8 cellular contexts compared by ENCODE assay signal in genomic region chr2:78979380-78980238, GRCh38. TPM values are rescaled to one million over a fixed set of nuclear protein-coding genes. Genes with fewer than 3 reads are reported as not detected.
DNase-seq lines count a peak whose midpoint lies in the region; ATAC-seq and TF ChIP-seq lines count a peak whose summit lies in the region.

No MANE protein-coding gene starts in this region.

- no peak overlapping the region for H2AFZ ChIP-seq in KMS-11 (ENCODE audit: low read depth)

- H3K4me3 Mint-ChIP-seq in natural killer cell treated with Interleukin-12 subunit alpha and Interleukin-12 subunit beta and Interleukin-15 and Interleukin-18, amount 100 ng/mL, for 72 hours = no peak overlapping the region

- in situ Hi-C loops in Caki2 (cut with HindIII; ENCODE audit: low pct_unique_long_range_greater_than_20kb, low sequenced_read_pairs) = no loop called here

- H3K4me1 Mint-ChIP-seq in natural killer cell treated with Interleukin-12 subunit alpha and Interleukin-12 subunit beta and Interleukin-15 and Interleukin-18, amount 100 ng/mL, for 72 hours (ENCODE audit: low read depth in 2 of 2) = no peaks in the 10 kb centered on the region

- H3K27me3 ChIP-seq in KMS-11 (ENCODE audit: insufficient read depth, low read depth) = no peaks in the 10 kb centered on the region

- no peak overlapping the region for H3K27ac Mint-ChIP-seq in natural killer cell treated with Interleukin-12 subunit alpha and Interleukin-12 subunit beta and Interleukin-15 and Interleukin-18, amount 100 ng/mL, for 72 hours

- H3K27me3 Mint-ChIP-seq in natural killer cell treated with Interleukin-12 subunit alpha and Interleukin-12 subunit beta and Interleukin-15 and Interleukin-18, amount 100 ng/mL, for 72 hours = no peaks in the 10 kb centered on the region

- no peaks in the 10 kb centered on the region for H3K4me1 ChIP-seq in KMS-11 (ENCODE audit: low read depth, poor library complexity, severe bottlenecking)

- H3K79me2 ChIP-seq in KMS-11 (ENCODE audit: insufficient read depth, low read depth) = no peaks in the 10 kb centered on the region

- peak; percentile 95 for TF ChIP-seq CTCF in KMS-11 (conservative IDR thresholded peaks at IDR 0.05; ENCODE audit: low read depth, low read length)

- no peaks in the 10 kb centered on the region for H4K20me1 ChIP-seq in KMS-11 (ENCODE audit: insufficient read depth)

- ATAC-seq in GM18867 (IDR thresholded peaks at IDR 0.05; ENCODE audit: unreplicated experiment) = peak; percentile 44
- no peak for ATAC-seq in natural killer cell treated with Interleukin-12 subunit alpha and Interleukin-12 subunit beta and Interleukin-15 and Interleukin-18, amount 100 ng/mL, for 72 hours

- H3K9me3 ChIP-seq in SK-N-MC (ENCODE audit: low read depth, low read length) = no peaks in the 10 kb centered on the region

- H3K4me2 ChIP-seq in KMS-11 = no peak overlapping the region

- H3K27ac ChIP-seq in KMS-11 = no peak overlapping the region
- peak overlapping the region; percentile 96 for H3K27ac ChIP-seq in SK-N-MC

- H3K4me3 ChIP-seq in KMS-11 (IDR thresholded peaks at IDR 0.05; ENCODE audit: insufficient read depth, low read depth, low read length) = no peak overlapping the region
- H3K4me3 ChIP-seq in SK-N-MC = peak overlapping the region; percentile 69

- DNase-seq in Caki2 (ENCODE audit: low read depth) (peak; percentile 21), SK-N-MC (ENCODE audit: low read depth, low spot score) (peak; percentile 76), glomerular visceral epithelial cell (ENCODE audit: extremely low spot score) (peak; percentile 50), OCI-M2 (lab: John Stamatoyannopoulos, UW; ENCODE audit: unreplicated experiment) (no peak)
- peak; percentile 5 to 7 for DNase-seq in stimulated activated CD8-positive, alpha-beta memory T cell treated with anti-CD3 and anti-CD28 coated beads, Interleukin-2, amount 100 ng/mL, for 48 hours (ENCODE audit: low read depth in 2 of 2)
- DNase-seq in natural killer cell treated with Interleukin-12 subunit alpha and Interleukin-12 subunit beta and Interleukin-15 and Interleukin-18, amount 100 ng/mL, for 72 hours (ENCODE audit: low spot score) = no peak

- H3K9ac ChIP-seq in KMS-11 (no peak overlapping the region), SK-N-MC (ENCODE audit: insufficient read length) (peak overlapping the region; percentile 68)

- H3K9me3 Mint-ChIP-seq in natural killer cell treated with Interleukin-12 subunit alpha and Interleukin-12 subunit beta and Interleukin-15 and Interleukin-18, amount 100 ng/mL, for 72 hours = peaks cover 6% of the 10 kb centered on the region

- no peaks in the 10 kb centered on the region for H3K36me3 ChIP-seq in KMS-11 (ENCODE audit: insufficient read depth)
- no peaks in the 10 kb centered on the region for H3K36me3 ChIP-seq in SK-N-MC (ENCODE audit: insufficient read depth, low read length)

- H3K36me3 Mint-ChIP-seq in natural killer cell treated with Interleukin-12 subunit alpha and Interleukin-12 subunit beta and Interleukin-15 and Interleukin-18, amount 100 ng/mL, for 72 hours = no peaks in the 10 kb centered on the region

RNA-seq across cellular contexts. Expression of gene REG3G, which starts 45.9 kb away (rescaled TPM):
- not detected in 2 replicates for total RNA-seq in Caki2 (2014; rRNA removed; shearing (Covaris generic); ENCODE audit: low replicate concordance)
- total RNA-seq in natural killer cell treated with Interleukin-12 subunit alpha and Interleukin-12 subunit beta and Interleukin-15 and Interleukin-18, amount 100 ng/mL, for 72 hours = not detected

Comparison
In these comparisons a context has a peak if more than half of its experiments do, and no peak if none do; other contexts are left out.
1. DNase-seq: peak in Caki2 (single experiment), SK-N-MC (single experiment), glomerular visceral epithelial cell (single experiment) and stimulated activated CD8-positive, alpha-beta memory T cell treated with anti-CD3 and anti-CD28 coated beads, Interleukin-2, amount 100 ng/mL, for 48 hours (2 of 2); none in natural killer cell treated with Interleukin-12 subunit alpha and Interleukin-12 subunit beta and Interleukin-15 and Interleukin-18, amount 100 ng/mL, for 72 hours (single experiment) and OCI-M2 (single experiment).